In the genomic region with DNA sequence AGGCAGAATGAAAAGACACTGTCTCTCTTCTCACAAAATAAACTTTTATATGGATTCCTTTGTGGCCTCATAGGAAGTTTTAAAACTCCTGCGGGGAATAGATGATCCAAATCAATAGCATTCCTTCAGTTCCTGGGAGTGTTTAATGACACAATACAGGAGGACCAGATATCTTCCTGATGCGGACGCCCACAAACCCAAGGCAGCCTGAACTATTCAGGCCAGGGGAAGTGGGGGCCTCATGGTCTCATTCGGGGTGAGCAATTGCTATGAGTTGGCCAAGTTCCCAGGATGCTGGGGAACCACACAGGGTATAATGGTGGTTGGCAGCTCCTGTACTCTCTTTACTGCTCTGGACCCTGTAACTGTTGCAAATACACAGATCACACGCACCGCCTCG, we compare ENCODE assay signal across 17 cellular contexts.
DNase-seq lines count a peak whose midpoint lies in the region; ATAC-seq and TF ChIP-seq lines count a peak whose summit lies in the region.
"Had no signal": no experiment of that assay in that cellular context is flagged by ENCODE, and none has a peak within 500 bp of the region (broad histone marks: within the 10 kb centered on the region; RNA-seq: fewer than 3 reads in every experiment).

No MANE protein-coding gene starts in this region.

- H3K4me3 Mint-ChIP-seq in natural killer cell = no peak overlapping the region
- H3K4me3 Mint-ChIP-seq: neural crest cell had no signal

- no peaks in the 10 kb centered on the region for H3K36me3 ChIP-seq in SK-N-MC (ENCODE audit: insufficient read depth, low read length)
- H3K36me3 ChIP-seq in MG63 = no peaks in the 10 kb centered on the region
- H3K36me3 ChIP-seq: adrenal gland, colonic mucosa, uterus had no signal

- H3K9ac ChIP-seq in SK-N-MC (ENCODE audit: insufficient read length) = no peak overlapping the region

- H3K9me3 ChIP-seq in SK-N-MC (ENCODE audit: low read depth, low read length) (no peaks in the 10 kb centered on the region), MG63 (no peaks in the 10 kb centered on the region)
- H3K9me3 ChIP-seq: adrenal gland, colonic mucosa, uterus had no signal

- intact Hi-C loops in natural killer cell (cut with micrococcal nuclease) = no loop called here

- no peak for TF ChIP-seq CTCF in natural killer cell (IDR thresholded peaks at IDR 0.05)

- H3K4me1 Mint-ChIP-seq in natural killer cell = no peaks in the 10 kb centered on the region

- peaks cover 3 to 5% of the 10 kb centered on the region in 2 donors for H3K27me3 Mint-ChIP-seq in natural killer cell (ENCODE audit: low read depth in 2 of 2)

- H3K36me3 Mint-ChIP-seq in natural killer cell = no peaks in the 10 kb centered on the region

- no peaks in the 10 kb centered on the region for H3K9me3 Mint-ChIP-seq in natural killer cell

- H3K27me3 ChIP-seq in MG63 = no peaks in the 10 kb centered on the region; the same call in 1 of the 2 replicates
- H3K27me3 ChIP-seq: adrenal gland, colonic mucosa, uterus had no signal

- ATAC-seq in HG03039 (IDR thresholded peaks at IDR 0.05; ENCODE audit: unreplicated experiment) = no peak
- no peak for ATAC-seq in natural killer cell
- ATAC-seq: Panc1 had no signal

- H3K4me3 ChIP-seq in SK-N-MC = peak overlapping the region; percentile 41
- no peak overlapping the region for H3K4me3 ChIP-seq in MG63
- H3K4me3 ChIP-seq: adrenal gland, colonic mucosa, uterus had no signal

- H3K27ac ChIP-seq in SK-N-MC = peak overlapping the region; percentile 81
- H3K27ac ChIP-seq: adrenal gland, colonic mucosa, uterus had no signal

- DNase-seq in A172 (ENCODE audit: low spot score) (peak; percentile 33), GM03348 (ENCODE audit: low spot score) (peak; percentile 27), SK-N-MC (ENCODE audit: low read depth, low spot score) (no peak), fibroblast of peridontal ligament (ENCODE audit: extremely low read depth) (peak; percentile 47), natural killer cell (no peak), MG63 (no peak), medulla oblongata (ENCODE audit: extremely low spot score) (no peak)
- DNase-seq: activated CD4-positive, CD25-positive, alpha-beta regulatory T cell; adrenal gland; colonic mucosa; mesendoderm; MM.1S; NCI-H69; uterus had no signal

- no peak overlapping the region for H3K27ac Mint-ChIP-seq in natural killer cell

Comparison
In these comparisons a context has a peak if more than half of its experiments do, and no peak if none do; other contexts are left out.
1. DNase-seq: peak in A172 (single experiment), GM03348 (single experiment) and fibroblast of peridontal ligament (single experiment); none in SK-N-MC (single experiment), natural killer cell (single experiment), MG63 (single experiment) and medulla oblongata (single experiment).